Comparison of ENCODE assay signal across 1 cellular context in the genomic region with DNA sequence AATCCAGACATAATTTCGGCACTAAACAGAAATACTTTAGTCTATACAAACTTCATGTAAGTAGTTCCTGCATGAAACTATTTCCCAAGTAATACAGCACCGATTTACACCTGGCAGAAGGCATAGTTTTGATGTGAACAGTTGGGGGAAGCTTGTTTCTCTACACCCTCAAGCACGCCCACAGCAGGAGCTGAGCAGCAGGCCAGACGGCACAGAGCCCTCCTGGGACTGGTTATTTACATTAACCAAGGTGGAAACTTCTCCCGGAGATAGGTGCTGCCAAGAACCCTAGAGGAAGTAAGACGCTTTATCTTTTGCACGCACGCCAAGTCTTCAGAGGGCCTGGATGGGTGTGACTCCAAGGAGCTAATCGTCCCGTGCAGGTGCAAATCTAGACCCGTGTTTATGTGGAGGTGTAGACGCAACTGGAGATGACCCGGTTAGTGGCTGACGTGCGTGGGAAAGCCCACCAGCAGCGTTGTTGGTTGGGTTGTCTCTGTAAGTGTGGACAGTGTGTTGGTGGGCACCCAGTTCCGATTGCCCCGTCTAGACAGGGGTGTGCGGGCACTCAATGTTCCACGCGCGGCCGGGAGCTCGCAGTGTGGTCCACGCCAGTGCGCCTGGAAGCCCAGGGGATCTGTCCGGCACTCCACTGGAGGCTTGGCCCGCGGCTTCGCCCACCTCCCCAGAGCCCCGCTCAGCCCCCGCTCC.
TF ChIP-seq lines count a peak whose summit lies in the region.

No MANE protein-coding gene starts in this region.

TF ChIP-seq in K562, 482 proteins besides CTCF, POLR2A, EP300 and RAD21 (continued from another document and continues in another):
- no peak for TF ChIP-seq FOXO4 (CRISPR knock-in tag; IDR thresholded peaks at IDR 0.05)
- TF ChIP-seq IRF2 (CRISPR knock-in tag; IDR thresholded peaks at IDR 0.05), result no peak
- TF ChIP-seq NR4A1 (CRISPR knock-in tag; IDR thresholded peaks at IDR 0.05), result 0 out of 2 replicates have a peak, but pooled peaks have one; percentile 56
- peak; percentile 60; the same call in 1 of the 2 replicates for TF ChIP-seq NR4A1 (tag; IDR thresholded peaks at IDR 0.05)
- TF ChIP-seq ZNF707 (CRISPR knock-in tag; conservative IDR thresholded peaks at IDR 0.05), result no peak
- no peak for TF ChIP-seq RFX1 (IDR thresholded peaks at IDR 0.05)
- TF ChIP-seq KAT7 (CRISPR knock-in tag; IDR thresholded peaks at IDR 0.05; ENCODE audit: borderline replicate concordance), result peak; percentile 90; the same call in 1 of the 2 replicates
- no peak for TF ChIP-seq ZNF76 (CRISPR knock-in tag; IDR thresholded peaks at IDR 0.05; ENCODE audit: borderline replicate concordance)
- no peak for TF ChIP-seq POLR3A (IDR thresholded peaks at IDR 0.05; ENCODE audit: borderline replicate concordance, extremely low read depth, insufficient read depth, insufficient read length)
- TF ChIP-seq BCOR (IDR thresholded peaks at IDR 0.05), result peak; percentile 94
- TF ChIP-seq, protein P1, sequence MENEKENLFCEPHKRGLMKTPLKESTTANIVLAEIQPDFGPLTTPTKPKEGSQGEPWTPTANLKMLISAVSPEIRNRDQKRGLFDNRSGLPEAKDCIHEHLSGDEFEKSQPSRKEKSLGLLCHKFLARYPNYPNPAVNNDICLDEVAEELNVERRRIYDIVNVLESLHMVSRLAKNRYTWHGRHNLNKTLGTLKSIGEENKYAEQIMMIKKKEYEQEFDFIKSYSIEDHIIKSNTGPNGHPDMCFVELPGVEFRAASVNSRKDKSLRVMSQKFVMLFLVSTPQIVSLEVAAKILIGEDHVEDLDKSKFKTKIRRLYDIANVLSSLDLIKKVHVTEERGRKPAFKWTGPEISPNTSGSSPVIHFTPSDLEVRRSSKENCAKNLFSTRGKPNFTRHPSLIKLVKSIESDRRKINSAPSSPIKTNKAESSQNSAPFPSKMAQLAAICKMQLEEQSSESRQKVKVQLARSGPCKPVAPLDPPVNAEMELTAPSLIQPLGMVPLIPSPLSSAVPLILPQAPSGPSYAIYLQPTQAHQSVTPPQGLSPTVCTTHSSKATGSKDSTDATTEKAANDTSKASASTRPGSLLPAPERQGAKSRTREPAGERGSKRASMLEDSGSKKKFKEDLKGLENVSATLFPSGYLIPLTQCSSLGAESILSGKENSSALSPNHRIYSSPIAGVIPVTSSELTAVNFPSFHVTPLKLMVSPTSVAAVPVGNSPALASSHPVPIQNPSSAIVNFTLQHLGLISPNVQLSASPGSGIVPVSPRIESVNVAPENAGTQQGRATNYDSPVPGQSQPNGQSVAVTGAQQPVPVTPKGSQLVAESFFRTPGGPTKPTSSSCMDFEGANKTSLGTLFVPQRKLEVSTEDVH (IDR thresholded peaks at IDR 0.05; ENCODE audit: low read depth, partially characterized antibody), result no peak
- peak in 1 of 2 experiments; percentile 83; a peak in 1 of 4 replicates for TF ChIP-seq NONO (IDR thresholded peaks at IDR 0.05; ENCODE audit: low read depth in 2 of 2, low read length in 1 of 2)
- TF ChIP-seq HDAC8 (tag; IDR thresholded peaks at IDR 0.05), result no peak
- TF ChIP-seq TAF7 (tag; IDR thresholded peaks at IDR 0.05), result no peak
- peak; percentile 97 for TF ChIP-seq HDAC2 (IDR thresholded peaks at IDR 0.05)
- peak; percentile 84 for TF ChIP-seq CREM (IDR thresholded peaks at IDR 0.05; ENCODE audit: low read depth)
- no peak for TF ChIP-seq SIX5 (IDR thresholded peaks at IDR 0.05; ENCODE audit: borderline replicate concordance in 1 of 2, insufficient read depth in 1 of 2, low read depth in 1 of 2, low read length in 2 of 2)
- TF ChIP-seq ZNF282 (CRISPR knock-in tag; IDR thresholded peaks at IDR 0.05), result no peak
- TF ChIP-seq EWSR1 (IDR thresholded peaks at IDR 0.05; ENCODE audit: borderline replicate concordance, low read depth, partially characterized antibody), result no peak
- TF ChIP-seq, protein P2, sequence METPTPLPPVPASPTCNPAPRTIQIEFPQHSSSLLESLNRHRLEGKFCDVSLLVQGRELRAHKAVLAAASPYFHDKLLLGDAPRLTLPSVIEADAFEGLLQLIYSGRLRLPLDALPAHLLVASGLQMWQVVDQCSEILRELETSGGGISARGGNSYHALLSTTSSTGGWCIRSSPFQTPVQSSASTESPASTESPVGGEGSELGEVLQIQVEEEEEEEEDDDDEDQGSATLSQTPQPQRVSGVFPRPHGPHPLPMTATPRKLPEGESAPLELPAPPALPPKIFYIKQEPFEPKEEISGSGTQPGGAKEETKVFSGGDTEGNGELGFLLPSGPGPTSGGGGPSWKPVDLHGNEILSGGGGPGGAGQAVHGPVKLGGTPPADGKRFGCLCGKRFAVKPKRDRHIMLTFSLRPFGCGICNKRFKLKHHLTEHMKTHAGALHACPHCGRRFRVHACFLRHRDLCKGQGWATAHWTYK (CRISPR knock-in tag; IDR thresholded peaks at IDR 0.05), result no peak
- peak; percentile 48 for TF ChIP-seq TAF9B (IDR thresholded peaks at IDR 0.05; ENCODE audit: partially characterized antibody)
- TF ChIP-seq RBFOX2 (IDR thresholded peaks at IDR 0.05; ENCODE audit: low read depth, low read length), result peak; percentile 23; the same call in 1 of the 2 replicates
- no peak for TF ChIP-seq GTF2A2 (tag; IDR thresholded peaks at IDR 0.05)
- no peak for TF ChIP-seq CSDE1 (IDR thresholded peaks at IDR 0.05)
- TF ChIP-seq, protein P3, sequence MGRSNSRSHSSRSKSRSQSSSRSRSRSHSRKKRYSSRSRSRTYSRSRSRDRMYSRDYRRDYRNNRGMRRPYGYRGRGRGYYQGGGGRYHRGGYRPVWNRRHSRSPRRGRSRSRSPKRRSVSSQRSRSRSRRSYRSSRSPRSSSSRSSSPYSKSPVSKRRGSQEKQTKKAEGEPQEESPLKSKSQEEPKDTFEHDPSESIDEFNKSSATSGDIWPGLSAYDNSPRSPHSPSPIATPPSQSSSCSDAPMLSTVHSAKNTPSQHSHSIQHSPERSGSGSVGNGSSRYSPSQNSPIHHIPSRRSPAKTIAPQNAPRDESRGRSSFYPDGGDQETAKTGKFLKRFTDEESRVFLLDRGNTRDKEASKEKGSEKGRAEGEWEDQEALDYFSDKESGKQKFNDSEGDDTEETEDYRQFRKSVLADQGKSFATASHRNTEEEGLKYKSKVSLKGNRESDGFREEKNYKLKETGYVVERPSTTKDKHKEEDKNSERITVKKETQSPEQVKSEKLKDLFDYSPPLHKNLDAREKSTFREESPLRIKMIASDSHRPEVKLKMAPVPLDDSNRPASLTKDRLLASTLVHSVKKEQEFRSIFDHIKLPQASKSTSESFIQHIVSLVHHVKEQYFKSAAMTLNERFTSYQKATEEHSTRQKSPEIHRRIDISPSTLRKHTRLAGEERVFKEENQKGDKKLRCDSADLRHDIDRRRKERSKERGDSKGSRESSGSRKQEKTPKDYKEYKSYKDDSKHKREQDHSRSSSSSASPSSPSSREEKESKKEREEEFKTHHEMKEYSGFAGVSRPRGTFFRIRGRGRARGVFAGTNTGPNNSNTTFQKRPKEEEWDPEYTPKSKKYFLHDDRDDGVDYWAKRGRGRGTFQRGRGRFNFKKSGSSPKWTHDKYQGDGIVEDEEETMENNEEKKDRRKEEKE (IDR thresholded peaks at IDR 0.05; ENCODE audit: borderline replicate concordance in 1 of 2, control insufficient read depth in 1 of 2, low read depth in 2 of 2, low read length in 1 of 2), result peak in 1 of 2 experiments; percentile 78; a peak in 1 of 4 replicates
- TF ChIP-seq FOXP1 (CRISPR knock-in tag; IDR thresholded peaks at IDR 0.05), result no peak
- 0 out of 2 replicates have a peak, but pooled peaks have one; percentile 10 for TF ChIP-seq PYGO2 (tag; IDR thresholded peaks at IDR 0.05)
- no peak for TF ChIP-seq XRCC3 (IDR thresholded peaks at IDR 0.05)
- TF ChIP-seq ZNF184 (CRISPR knock-in tag; IDR thresholded peaks at IDR 0.05), result no peak
- TF ChIP-seq STAT5B (CRISPR knock-in tag; IDR thresholded peaks at IDR 0.05), result no peak
- TF ChIP-seq E2F5 (CRISPR knock-in tag; IDR thresholded peaks at IDR 0.05), result no peak
- TF ChIP-seq MGA (IDR thresholded peaks at IDR 0.05), result 0 out of 2 replicates have a peak, but pooled peaks have one; percentile 31
- TF ChIP-seq CHCHD3 (CRISPR knock-in tag; IDR thresholded peaks at IDR 0.05), result no peak
- peak; percentile 2 for TF ChIP-seq RBBP5 (IDR thresholded peaks at IDR 0.05; ENCODE audit: borderline replicate concordance, insufficient read depth, low read length, poor library complexity, severe bottlenecking)
- TF ChIP-seq RAD51 (IDR thresholded peaks at IDR 0.05; ENCODE audit: borderline replicate concordance, low read depth), result peak; percentile 71
- TF ChIP-seq ZFX (CRISPR knock-in tag; IDR thresholded peaks at IDR 0.05), result peak; percentile 61
- TF ChIP-seq POLR2B (IDR thresholded peaks at IDR 0.05; ENCODE audit: low read depth, partially characterized antibody), result no peak
- TF ChIP-seq ZNF197 (CRISPR knock-in tag; IDR thresholded peaks at IDR 0.05; ENCODE audit: low read depth), result no peak; the same call in 1 of the 2 replicates
- no peak for TF ChIP-seq HIVEP1 (CRISPR knock-in tag; IDR thresholded peaks at IDR 0.05)
